Comparison of ENCODE assay signal across 3 cellular contexts in genomic region chr19:36340786-36341386, GRCh38.
A peak's percentile ranks its signal among the peaks of the same experiment; 100 is the strongest.
TF ChIP-seq lines count a peak whose summit lies in the region.

No MANE protein-coding gene starts in this region.

TF ChIP-seq in A549, 52 proteins besides CTCF, POLR2A, EP300 and RAD21:
- TF ChIP-seq EHMT2 (IDR thresholded peaks at IDR 0.05; ENCODE audit: low read depth) (no peak), USF2 (IDR thresholded peaks at IDR 0.05) (no peak), ATOH8 (CRISPR knock-in tag; IDR thresholded peaks at IDR 0.05; ENCODE audit: low read depth) (no peak), ZNF302 (CRISPR knock-in tag; IDR thresholded peaks at IDR 0.05) (no peak)
- TF ChIP-seq, protein P1, sequence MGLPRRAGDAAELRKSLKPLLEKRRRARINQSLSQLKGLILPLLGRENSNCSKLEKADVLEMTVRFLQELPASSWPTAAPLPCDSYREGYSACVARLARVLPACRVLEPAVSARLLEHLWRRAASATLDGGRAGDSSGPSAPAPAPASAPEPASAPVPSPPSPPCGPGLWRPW (IDR thresholded peaks at IDR 0.05), result 0 out of 2 replicates have a peak, but pooled peaks have one; percentile 9
TF ChIP-seq in A549: peak in this region for 1.

TF ChIP-seq in HCT116, 20 proteins besides CTCF, POLR2A, EP300 and RAD21:
- TF ChIP-seq EZH2 (IDR thresholded peaks at IDR 0.05) (no peak), SP1 (IDR thresholded peaks at IDR 0.05; ENCODE audit: low read depth) (no peak), ZNF274 (IDR thresholded peaks at IDR 0.05; ENCODE audit: low read depth, low read length) (peak; percentile 59), JUND (IDR thresholded peaks at IDR 0.05) (no peak)
TF ChIP-seq in HCT116: peak in this region for 1.

TF ChIP-seq in H1, 55 proteins besides CTCF, POLR2A, EP300 and RAD21:
- TF ChIP-seq RFX5 (IDR thresholded peaks at IDR 0.05; ENCODE audit: borderline replicate concordance, low read depth, low read length) (no peak), JUN (IDR thresholded peaks at IDR 0.05; ENCODE audit: low read depth, low read length) (no peak), SIRT6 (IDR thresholded peaks at IDR 0.05; ENCODE audit: low read length) (no peak), CHD1 (IDR thresholded peaks at IDR 0.05; ENCODE audit: low read depth, low read length) (no peak), HDAC6 (IDR thresholded peaks at IDR 0.05; ENCODE audit: low read depth, low read length) (no peak), MAFK (IDR thresholded peaks at IDR 0.05; ENCODE audit: low read depth, low read length) (no peak), TBP (IDR thresholded peaks at IDR 0.05; ENCODE audit: low read depth, low read length) (no peak), ZNF274 (IDR thresholded peaks at IDR 0.05; ENCODE audit: borderline replicate concordance, extremely low read depth, low read length) (peak; percentile 65), CHD2 (IDR thresholded peaks at IDR 0.05; ENCODE audit: low read length) (no peak)
